In the genomic region with DNA sequence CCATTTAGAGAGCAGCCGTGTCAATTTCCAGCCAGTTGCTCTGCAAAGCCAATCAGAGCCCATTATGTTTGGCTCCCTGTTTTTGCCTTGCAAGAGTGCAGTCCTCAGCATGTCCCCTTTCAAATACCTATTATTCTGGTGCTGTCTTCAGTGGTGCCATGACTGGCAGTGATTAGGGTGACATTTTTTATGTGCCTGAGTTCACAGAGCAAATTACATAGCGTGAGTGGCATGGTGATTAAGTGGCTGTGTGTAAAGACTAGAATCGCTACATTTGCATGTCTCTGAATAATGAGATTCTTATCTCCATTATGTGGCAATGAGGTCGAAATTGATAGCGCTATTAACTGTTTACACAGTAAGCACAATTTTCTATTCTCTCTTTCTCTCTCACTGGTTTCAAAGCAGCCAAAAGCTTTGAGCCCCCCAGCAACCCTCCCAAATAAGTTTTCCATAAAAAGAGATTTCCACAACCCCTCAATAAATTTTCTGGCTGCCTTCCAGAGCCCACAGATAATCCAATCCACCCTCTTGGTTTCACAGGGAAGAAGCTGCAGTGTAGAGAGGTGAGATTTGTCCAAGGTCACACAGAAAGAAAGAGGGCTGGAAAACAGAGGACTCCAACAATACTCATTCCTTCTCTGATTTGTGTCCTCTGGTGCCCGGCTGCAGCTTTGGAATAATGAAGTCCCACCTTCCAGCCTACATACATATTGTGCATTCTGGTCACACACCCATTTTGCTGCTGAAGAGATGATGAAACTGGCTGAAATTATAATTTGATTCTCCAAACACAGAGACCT, we compare ENCODE assay signal across 1 cellular context.
TF ChIP-seq lines count a peak whose summit lies in the region.

No MANE protein-coding gene starts in this region.

TF ChIP-seq in K562, 482 proteins besides CTCF, POLR2A, EP300 and RAD21 (continued from another document and continues in another):
- TF ChIP-seq, protein P1, sequence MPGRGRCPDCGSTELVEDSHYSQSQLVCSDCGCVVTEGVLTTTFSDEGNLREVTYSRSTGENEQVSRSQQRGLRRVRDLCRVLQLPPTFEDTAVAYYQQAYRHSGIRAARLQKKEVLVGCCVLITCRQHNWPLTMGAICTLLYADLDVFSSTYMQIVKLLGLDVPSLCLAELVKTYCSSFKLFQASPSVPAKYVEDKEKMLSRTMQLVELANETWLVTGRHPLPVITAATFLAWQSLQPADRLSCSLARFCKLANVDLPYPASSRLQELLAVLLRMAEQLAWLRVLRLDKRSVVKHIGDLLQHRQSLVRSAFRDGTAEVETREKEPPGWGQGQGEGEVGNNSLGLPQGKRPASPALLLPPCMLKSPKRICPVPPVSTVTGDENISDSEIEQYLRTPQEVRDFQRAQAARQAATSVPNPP (IDR thresholded peaks at IDR 0.05; ENCODE audit: borderline replicate concordance, insufficient read depth, insufficient read length), result no peak
- TF ChIP-seq HDAC3 (IDR thresholded peaks at IDR 0.05; ENCODE audit: borderline replicate concordance, partially characterized antibody) (peak; percentile 40), SMARCA5 (IDR thresholded peaks at IDR 0.05) (no peak), MED1 (CRISPR knock-in tag; IDR thresholded peaks at IDR 0.05; ENCODE audit: borderline replicate concordance) (no peak), SIRT6 (IDR thresholded peaks at IDR 0.05; ENCODE audit: low read depth, low read length) (no peak), SP1 (CRISPR knock-in tag; IDR thresholded peaks at IDR 0.05) (no peak), NCOA1 (IDR thresholded peaks at IDR 0.05; ENCODE audit: low read depth) (no peak), ZNF57 (CRISPR knock-in tag; IDR thresholded peaks at IDR 0.05) (no peak), NR2C2 (CRISPR knock-in tag; IDR thresholded peaks at IDR 0.05) (no peak), NR2C2 (tag; IDR thresholded peaks at IDR 0.05) (no peak), NFXL1 (CRISPR knock-in tag; IDR thresholded peaks at IDR 0.05) (no peak), C11orf30 (IDR thresholded peaks at IDR 0.05; ENCODE audit: low read depth) (peak; percentile 29; the same call in 1 of the 2 replicates), NFIX (CRISPR knock-in tag; IDR thresholded peaks at IDR 0.05; ENCODE audit: low read depth) (peak; percentile 10; the same call in 1 of the 2 replicates), DDX20 (tag; IDR thresholded peaks at IDR 0.05; ENCODE audit: low read depth) (peak; percentile 54; the same call in 1 of the 2 replicates), PTTG1 (tag; IDR thresholded peaks at IDR 0.05; ENCODE audit: low read depth) (peak; percentile 54), POLR3A (IDR thresholded peaks at IDR 0.05; ENCODE audit: borderline replicate concordance, extremely low read depth, insufficient read depth, insufficient read length) (no peak), ZNF140 (CRISPR knock-in tag; IDR thresholded peaks at IDR 0.05) (no peak), IFI16 (CRISPR knock-in tag; IDR thresholded peaks at IDR 0.05) (no peak), ZNF347 (CRISPR knock-in tag; IDR thresholded peaks at IDR 0.05; ENCODE audit: low read depth) (no peak), DPF2 (IDR thresholded peaks at IDR 0.05) (peak; percentile 17; the same call in 1 of the 2 replicates), ARNT (IDR thresholded peaks at IDR 0.05) (no peak), ZNF76 (CRISPR knock-in tag; IDR thresholded peaks at IDR 0.05; ENCODE audit: borderline replicate concordance) (no peak), ATF7 (IDR thresholded peaks at IDR 0.05) (peak; percentile 74), TBP (optimal IDR thresholded peaks at IDR 0.05; ENCODE audit: low read depth, low read length) (no peak), SNRNP70 (optimal IDR thresholded peaks at IDR 0.05; ENCODE audit: low read depth, low read length) (no peak), HDAC1 (IDR thresholded peaks at IDR 0.05) (no peak), FOXK1 (CRISPR knock-in tag; IDR thresholded peaks at IDR 0.05; ENCODE audit: borderline replicate concordance) (no peak), MIER1 (IDR thresholded peaks at IDR 0.05; ENCODE audit: low read depth) (no peak), CBX1 (IDR thresholded peaks at IDR 0.05; ENCODE audit: low read depth) (no peak), MEIS2 (IDR thresholded peaks at IDR 0.05; ENCODE audit: partially characterized antibody) (no peak), CHD1 (IDR thresholded peaks at IDR 0.05; ENCODE audit: low read length) (no peak), ZNF75A (CRISPR knock-in tag; IDR thresholded peaks at IDR 0.05) (no peak)
- TF ChIP-seq, protein P2, sequence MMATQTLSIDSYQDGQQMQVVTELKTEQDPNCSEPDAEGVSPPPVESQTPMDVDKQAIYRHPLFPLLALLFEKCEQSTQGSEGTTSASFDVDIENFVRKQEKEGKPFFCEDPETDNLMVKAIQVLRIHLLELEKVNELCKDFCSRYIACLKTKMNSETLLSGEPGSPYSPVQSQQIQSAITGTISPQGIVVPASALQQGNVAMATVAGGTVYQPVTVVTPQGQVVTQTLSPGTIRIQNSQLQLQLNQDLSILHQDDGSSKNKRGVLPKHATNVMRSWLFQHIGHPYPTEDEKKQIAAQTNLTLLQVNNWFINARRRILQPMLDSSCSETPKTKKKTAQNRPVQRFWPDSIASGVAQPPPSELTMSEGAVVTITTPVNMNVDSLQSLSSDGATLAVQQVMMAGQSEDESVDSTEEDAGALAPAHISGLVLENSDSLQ (IDR thresholded peaks at IDR 0.05), result 0 out of 2 replicates have a peak, but pooled peaks have one; percentile 8
- TF ChIP-seq, protein P3, sequence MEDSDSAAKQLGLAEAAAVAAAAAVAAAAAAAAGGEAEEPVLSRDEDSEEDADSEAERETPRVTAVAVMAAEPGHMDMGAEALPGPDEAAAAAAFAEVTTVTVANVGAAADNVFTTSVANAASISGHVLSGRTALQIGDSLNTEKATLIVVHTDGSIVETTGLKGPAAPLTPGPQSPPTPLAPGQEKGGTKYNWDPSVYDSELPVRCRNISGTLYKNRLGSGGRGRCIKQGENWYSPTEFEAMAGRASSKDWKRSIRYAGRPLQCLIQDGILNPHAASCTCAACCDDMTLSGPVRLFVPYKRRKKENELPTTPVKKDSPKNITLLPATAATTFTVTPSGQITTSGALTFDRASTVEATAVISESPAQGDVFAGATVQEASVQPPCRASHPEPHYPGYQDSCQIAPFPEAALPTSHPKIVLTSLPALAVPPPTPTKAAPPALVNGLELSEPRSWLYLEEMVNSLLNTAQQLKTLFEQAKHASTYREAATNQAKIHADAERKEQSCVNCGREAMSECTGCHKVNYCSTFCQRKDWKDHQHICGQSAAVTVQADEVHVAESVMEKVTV (CRISPR knock-in tag; IDR thresholded peaks at IDR 0.05), result no peak
- TF ChIP-seq, protein P4, sequence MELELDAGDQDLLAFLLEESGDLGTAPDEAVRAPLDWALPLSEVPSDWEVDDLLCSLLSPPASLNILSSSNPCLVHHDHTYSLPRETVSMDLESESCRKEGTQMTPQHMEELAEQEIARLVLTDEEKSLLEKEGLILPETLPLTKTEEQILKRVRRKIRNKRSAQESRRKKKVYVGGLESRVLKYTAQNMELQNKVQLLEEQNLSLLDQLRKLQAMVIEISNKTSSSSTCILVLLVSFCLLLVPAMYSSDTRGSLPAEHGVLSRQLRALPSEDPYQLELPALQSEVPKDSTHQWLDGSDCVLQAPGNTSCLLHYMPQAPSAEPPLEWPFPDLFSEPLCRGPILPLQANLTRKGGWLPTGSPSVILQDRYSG (tag; conservative IDR thresholded peaks at IDR 0.05; ENCODE audit: low read depth), result 0 out of 2 replicates have a peak, but pooled peaks have one; percentile 7
- TF ChIP-seq, protein P5, sequence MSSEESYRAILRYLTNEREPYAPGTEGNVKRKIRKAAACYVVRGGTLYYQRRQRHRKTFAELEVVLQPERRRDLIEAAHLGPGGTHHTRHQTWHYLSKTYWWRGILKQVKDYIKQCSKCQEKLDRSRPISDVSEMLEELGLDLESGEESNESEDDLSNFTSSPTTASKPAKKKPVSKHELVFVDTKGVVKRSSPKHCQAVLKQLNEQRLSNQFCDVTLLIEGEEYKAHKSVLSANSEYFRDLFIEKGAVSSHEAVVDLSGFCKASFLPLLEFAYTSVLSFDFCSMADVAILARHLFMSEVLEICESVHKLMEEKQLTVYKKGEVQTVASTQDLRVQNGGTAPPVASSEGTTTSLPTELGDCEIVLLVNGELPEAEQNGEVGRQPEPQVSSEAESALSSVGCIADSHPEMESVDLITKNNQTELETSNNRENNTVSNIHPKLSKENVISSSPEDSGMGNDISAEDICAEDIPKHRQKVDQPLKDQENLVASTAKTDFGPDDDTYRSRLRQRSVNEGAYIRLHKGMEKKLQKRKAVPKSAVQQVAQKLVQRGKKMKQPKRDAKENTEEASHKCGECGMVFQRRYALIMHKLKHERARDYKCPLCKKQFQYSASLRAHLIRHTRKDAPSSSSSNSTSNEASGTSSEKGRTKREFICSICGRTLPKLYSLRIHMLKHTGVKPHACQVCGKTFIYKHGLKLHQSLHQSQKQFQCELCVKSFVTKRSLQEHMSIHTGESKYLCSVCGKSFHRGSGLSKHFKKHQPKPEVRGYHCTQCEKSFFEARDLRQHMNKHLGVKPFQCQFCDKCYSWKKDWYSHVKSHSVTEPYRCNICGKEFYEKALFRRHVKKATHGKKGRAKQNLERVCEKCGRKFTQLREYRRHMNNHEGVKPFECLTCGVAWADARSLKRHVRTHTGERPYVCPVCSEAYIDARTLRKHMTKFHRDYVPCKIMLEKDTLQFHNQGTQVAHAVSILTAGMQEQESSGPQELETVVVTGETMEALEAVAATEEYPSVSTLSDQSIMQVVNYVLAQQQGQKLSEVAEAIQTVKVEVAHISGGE (CRISPR knock-in tag; IDR thresholded peaks at IDR 0.05), result no peak
- TF ChIP-seq, protein P6, sequence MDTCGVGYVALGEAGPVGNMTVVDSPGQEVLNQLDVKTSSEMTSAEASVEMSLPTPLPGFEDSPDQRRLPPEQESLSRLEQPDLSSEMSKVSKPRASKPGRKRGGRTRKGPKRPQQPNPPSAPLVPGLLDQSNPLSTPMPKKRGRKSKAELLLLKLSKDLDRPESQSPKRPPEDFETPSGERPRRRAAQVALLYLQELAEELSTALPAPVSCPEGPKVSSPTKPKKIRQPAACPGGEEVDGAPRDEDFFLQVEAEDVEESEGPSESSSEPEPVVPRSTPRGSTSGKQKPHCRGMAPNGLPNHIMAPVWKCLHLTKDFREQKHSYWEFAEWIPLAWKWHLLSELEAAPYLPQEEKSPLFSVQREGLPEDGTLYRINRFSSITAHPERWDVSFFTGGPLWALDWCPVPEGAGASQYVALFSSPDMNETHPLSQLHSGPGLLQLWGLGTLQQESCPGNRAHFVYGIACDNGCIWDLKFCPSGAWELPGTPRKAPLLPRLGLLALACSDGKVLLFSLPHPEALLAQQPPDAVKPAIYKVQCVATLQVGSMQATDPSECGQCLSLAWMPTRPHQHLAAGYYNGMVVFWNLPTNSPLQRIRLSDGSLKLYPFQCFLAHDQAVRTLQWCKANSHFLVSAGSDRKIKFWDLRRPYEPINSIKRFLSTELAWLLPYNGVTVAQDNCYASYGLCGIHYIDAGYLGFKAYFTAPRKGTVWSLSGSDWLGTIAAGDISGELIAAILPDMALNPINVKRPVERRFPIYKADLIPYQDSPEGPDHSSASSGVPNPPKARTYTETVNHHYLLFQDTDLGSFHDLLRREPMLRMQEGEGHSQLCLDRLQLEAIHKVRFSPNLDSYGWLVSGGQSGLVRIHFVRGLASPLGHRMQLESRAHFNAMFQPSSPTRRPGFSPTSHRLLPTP (IDR thresholded peaks at IDR 0.05; ENCODE audit: borderline replicate concordance, extremely low read depth, insufficient read length), result no peak
- TF ChIP-seq, protein P7, sequence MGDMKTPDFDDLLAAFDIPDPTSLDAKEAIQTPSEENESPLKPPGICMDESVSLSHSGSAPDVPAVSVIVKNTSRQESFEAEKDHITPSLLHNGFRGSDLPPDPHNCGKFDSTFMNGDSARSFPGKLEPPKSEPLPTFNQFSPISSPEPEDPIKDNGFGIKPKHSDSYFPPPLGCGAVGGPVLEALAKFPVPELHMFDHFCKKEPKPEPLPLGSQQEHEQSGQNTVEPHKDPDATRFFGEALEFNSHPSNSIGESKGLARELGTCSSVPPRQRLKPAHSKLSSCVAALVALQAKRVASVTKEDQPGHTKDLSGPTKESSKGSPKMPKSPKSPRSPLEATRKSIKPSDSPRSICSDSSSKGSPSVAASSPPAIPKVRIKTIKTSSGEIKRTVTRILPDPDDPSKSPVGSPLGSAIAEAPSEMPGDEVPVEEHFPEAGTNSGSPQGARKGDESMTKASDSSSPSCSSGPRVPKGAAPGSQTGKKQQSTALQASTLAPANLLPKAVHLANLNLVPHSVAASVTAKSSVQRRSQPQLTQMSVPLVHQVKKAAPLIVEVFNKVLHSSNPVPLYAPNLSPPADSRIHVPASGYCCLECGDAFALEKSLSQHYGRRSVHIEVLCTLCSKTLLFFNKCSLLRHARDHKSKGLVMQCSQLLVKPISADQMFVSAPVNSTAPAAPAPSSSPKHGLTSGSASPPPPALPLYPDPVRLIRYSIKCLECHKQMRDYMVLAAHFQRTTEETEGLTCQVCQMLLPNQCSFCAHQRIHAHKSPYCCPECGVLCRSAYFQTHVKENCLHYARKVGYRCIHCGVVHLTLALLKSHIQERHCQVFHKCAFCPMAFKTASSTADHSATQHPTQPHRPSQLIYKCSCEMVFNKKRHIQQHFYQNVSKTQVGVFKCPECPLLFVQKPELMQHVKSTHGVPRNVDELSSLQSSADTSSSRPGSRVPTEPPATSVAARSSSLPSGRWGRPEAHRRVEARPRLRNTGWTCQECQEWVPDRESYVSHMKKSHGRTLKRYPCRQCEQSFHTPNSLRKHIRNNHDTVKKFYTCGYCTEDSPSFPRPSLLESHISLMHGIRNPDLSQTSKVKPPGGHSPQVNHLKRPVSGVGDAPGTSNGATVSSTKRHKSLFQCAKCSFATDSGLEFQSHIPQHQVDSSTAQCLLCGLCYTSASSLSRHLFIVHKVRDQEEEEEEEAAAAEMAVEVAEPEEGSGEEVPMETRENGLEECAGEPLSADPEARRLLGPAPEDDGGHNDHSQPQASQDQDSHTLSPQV (IDR thresholded peaks at IDR 0.05), result peak; percentile 50; the same call in 1 of the 2 replicates
- TF ChIP-seq, protein P8, sequence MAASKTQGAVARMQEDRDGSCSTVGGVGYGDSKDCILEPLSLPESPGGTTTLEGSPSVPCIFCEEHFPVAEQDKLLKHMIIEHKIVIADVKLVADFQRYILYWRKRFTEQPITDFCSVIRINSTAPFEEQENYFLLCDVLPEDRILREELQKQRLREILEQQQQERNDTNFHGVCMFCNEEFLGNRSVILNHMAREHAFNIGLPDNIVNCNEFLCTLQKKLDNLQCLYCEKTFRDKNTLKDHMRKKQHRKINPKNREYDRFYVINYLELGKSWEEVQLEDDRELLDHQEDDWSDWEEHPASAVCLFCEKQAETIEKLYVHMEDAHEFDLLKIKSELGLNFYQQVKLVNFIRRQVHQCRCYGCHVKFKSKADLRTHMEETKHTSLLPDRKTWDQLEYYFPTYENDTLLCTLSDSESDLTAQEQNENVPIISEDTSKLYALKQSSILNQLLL (CRISPR knock-in tag; IDR thresholded peaks at IDR 0.05; ENCODE audit: borderline replicate concordance), result no peak
- TF ChIP-seq, protein P9, sequence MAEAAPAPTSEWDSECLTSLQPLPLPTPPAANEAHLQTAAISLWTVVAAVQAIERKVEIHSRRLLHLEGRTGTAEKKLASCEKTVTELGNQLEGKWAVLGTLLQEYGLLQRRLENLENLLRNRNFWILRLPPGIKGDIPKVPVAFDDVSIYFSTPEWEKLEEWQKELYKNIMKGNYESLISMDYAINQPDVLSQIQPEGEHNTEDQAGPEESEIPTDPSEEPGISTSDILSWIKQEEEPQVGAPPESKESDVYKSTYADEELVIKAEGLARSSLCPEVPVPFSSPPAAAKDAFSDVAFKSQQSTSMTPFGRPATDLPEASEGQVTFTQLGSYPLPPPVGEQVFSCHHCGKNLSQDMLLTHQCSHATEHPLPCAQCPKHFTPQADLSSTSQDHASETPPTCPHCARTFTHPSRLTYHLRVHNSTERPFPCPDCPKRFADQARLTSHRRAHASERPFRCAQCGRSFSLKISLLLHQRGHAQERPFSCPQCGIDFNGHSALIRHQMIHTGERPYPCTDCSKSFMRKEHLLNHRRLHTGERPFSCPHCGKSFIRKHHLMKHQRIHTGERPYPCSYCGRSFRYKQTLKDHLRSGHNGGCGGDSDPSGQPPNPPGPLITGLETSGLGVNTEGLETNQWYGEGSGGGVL (CRISPR knock-in tag; IDR thresholded peaks at IDR 0.05), result no peak
